8 cellular contexts compared by ENCODE assay signal in the genomic region with DNA sequence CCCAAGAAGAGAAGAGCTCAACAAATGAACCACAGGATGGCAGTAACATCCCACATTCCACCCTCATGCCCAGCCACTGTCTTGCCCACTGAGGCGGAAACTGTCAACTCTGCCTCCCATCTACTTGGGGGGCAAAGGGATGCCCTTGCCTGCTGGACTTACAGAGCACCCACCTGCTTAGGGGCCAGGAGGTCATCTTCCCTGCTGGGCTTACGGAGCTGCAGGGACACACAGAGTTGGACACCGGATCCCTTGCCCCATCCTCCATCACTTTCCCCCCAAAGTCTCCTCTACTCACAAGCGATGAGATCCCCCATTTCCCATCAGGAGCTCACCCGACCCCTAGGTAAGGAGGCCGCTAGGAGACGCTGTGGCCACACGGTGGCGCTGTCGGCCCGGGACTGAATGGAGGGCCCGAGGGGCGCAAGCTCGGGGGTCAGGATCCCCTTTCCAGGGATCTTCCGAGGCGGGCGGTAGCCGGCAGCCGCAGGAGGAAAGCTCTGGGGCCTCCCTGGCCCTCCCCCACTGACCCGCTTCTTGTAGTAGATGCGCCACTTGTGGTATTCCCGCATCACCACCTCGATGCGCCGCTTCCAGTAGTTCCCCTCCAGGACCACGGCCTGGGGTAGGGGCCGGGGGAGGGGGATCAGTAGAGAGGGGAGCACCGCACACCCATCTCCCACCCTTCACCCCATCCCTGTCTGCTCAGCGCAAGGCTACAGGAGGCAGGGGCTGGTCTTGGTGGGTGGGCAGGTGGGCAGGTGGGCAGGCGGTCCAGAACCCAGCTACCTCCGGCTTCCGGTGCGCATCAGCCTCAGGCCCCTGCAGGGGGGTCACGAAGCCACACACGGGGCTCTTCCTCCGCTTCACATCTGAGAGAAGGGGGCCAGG. TPM values are rescaled to one million over a fixed set of nuclear protein-coding genes. Genes with fewer than 3 reads are reported as not detected.
DNase-seq lines count a peak whose midpoint lies in the region; ATAC-seq and TF ChIP-seq lines count a peak whose summit lies in the region.

No MANE protein-coding gene starts in this region.

- ATAC-seq in HG02981 (IDR thresholded peaks at IDR 0.05; ENCODE audit: unreplicated experiment) (no peak), GM19452 (IDR thresholded peaks at IDR 0.05; ENCODE audit: unreplicated experiment) (no peak)

- no peaks in the 10 kb centered on the region for H3K27me3 Mint-ChIP-seq in Caco-2 (ENCODE audit: insufficient read depth, unreplicated experiment)

- no peak overlapping the region for H3K4me3 ChIP-seq in Caco-2 (ENCODE audit: low read depth, low read length)
- H3K4me3 ChIP-seq in ascending aorta: no peak overlapping the region
- peak overlapping the region; percentile 3; the same call in 1 of the 2 replicates for H3K4me3 ChIP-seq in iPS DF 6.9 (ENCODE audit: low read length)

- H3K4me1 ChIP-seq in Caco-2 (peaks cover 5% of the 10 kb centered on the region; the same call in 1 of the 2 replicates), ascending aorta (no peaks in the 10 kb centered on the region), iPS DF 6.9 (ENCODE audit: control insufficient read depth, insufficient read depth, low read length) (0 out of 2 replicates have a peak, but pooled peaks cover 1% of the 10 kb centered on the region)

- H3K36me3 Mint-ChIP-seq in Caco-2 (ENCODE audit: insufficient read depth, unreplicated experiment): peaks cover 7% of the 10 kb centered on the region

- H3K27ac ChIP-seq in ascending aorta (no peak overlapping the region), iPS DF 6.9 (ENCODE audit: low read length) (no peak overlapping the region)

- TF ChIP-seq CTCF in Caco-2 (IDR thresholded peaks at IDR 0.05; ENCODE audit: insufficient read depth in 1 of 2, low read depth in 1 of 2, low read length in 1 of 2, severe bottlenecking in 1 of 2, unreplicated experiment in 1 of 2) (peak; percentile 93 to 94), ascending aorta (IDR thresholded peaks at IDR 0.05) (peak; percentile 91 to 99 (median 98))

- H3K27me3 ChIP-seq in Caco-2 (replicated peaks; ENCODE audit: control insufficient read depth, insufficient read depth, low read length) (no peaks in the 10 kb centered on the region), ascending aorta (no peaks in the 10 kb centered on the region), iPS DF 6.9 (ENCODE audit: control insufficient read depth, insufficient read depth, low read length) (no peaks in the 10 kb centered on the region)

- H3K9me3 Mint-ChIP-seq in Caco-2 (ENCODE audit: unreplicated experiment): no peaks in the 10 kb centered on the region

- no peaks in the 10 kb centered on the region for H3K36me3 ChIP-seq in Caco-2 (ENCODE audit: control insufficient read depth, insufficient read depth, low read length)
- no peaks in the 10 kb centered on the region for H3K36me3 ChIP-seq in ascending aorta
- no peaks in the 10 kb centered on the region for H3K36me3 ChIP-seq in iPS DF 6.9 (ENCODE audit: control insufficient read depth, insufficient read depth, low read length)

- H3K27ac Mint-ChIP-seq in Caco-2 (ENCODE audit: unreplicated experiment): no peak overlapping the region

- WGBS in iPS DF 6.9 (ENCODE audit: insufficient coverage, insufficient read length): no CpG with 5 or more reads among the region's 36 CpGs

- no TSS peak for BruUV-seq in Caco-2 (replicated peaks; lab: Mats Ljungman, UMichigan)

- CTCF ChIA-PET in Caco-2 (lab: Charles Lee): interaction anchor here (0.6 to 2.0 kb wide), 25 partner anchors 9 to 235 kb away, joined by 3 to 17 read pairs (median 5); partner anchors contain the start of genes ABHD11, METTL27, MLXIPL and STX1A

- H3K9me3 ChIP-seq in Caco-2 (no peaks in the 10 kb centered on the region), ascending aorta (no peaks in the 10 kb centered on the region), iPS DF 6.9 (ENCODE audit: control insufficient read depth, insufficient read depth, low read length) (no peaks in the 10 kb centered on the region)

- intact Hi-C loops in Caco-2 (cut with micrococcal nuclease; ENCODE audit: unreplicated experiment) (loop anchor here (1.0 kb wide), 1 partner anchor 118 kb away; no protein-coding TSS in a partner anchor), ascending aorta (cut with DNase I) (loop anchor here (1.0 kb wide), 2 partner anchors 60 to 118 kb away; partner anchors contain the start of gene VPS37D)

- peak; percentile 63 to 77 for DNase-seq in Caco-2
- peak; percentile 89 for DNase-seq in HuH-7 (ENCODE audit: low spot score)
- peak; percentile 35 to 58 (median 48) for DNase-seq in T-helper 2 cell
- DNase-seq in ascending aorta (ENCODE audit: low spot score in 2 of 2): no peak
- DNase-seq in iPS DF 6.9 (ENCODE audit: low read depth, low spot score): no peak
- peak; percentile 25 to 47 for DNase-seq in stimulated activated CD4-positive, alpha-beta T cell treated with anti-CD3 and anti-CD28 coated beads, Interleukin-15, amount 100 ng/mL, for 48 hours (ENCODE audit: low read depth in 2 of 2)

- H3K4me3 Mint-ChIP-seq in Caco-2 (ENCODE audit: unreplicated experiment): no peak overlapping the region

- H3K4me1 Mint-ChIP-seq in Caco-2 (ENCODE audit: low read depth, unreplicated experiment): peaks cover 7% of the 10 kb centered on the region

- POLR2A ChIA-PET in Caco-2 (lab: Charles Lee): no interaction called here

RNA-seq across cellular contexts. Expression of gene MLXIPL, which starts 17.3 kb away (rescaled TPM):
- total RNA-seq in Caco-2 (2022) (15.6 and 19.8 TPM in 2 replicates), ascending aorta (297 TPM)

RNA-seq across cellular contexts. Expression of gene TBL2, which starts 28.7 kb away (rescaled TPM):
- total RNA-seq in Caco-2 (2022) (74.8 and 76.8 TPM in 2 replicates), ascending aorta (52.9 TPM)

RNA-seq across cellular contexts. Expression of gene BCL7B, which starts 49.6 kb away (rescaled TPM):
- total RNA-seq in Caco-2 (2022) (74.5 and 74.6 TPM in 2 replicates), ascending aorta (130 TPM)

Comparison
In these comparisons a context has a peak if more than half of its experiments do, and no peak if none do; other contexts are left out.
1. DNase-seq: peak in Caco-2 (2 of 2), HuH-7 (single experiment), T-helper 2 cell (5 of 5) and stimulated activated CD4-positive, alpha-beta T cell treated with anti-CD3 and anti-CD28 coated beads, Interleukin-15, amount 100 ng/mL, for 48 hours (2 of 2); none in ascending aorta (0 of 2) and iPS DF 6.9 (single experiment).
2. RNA of gene MLXIPL, which starts 17.3 kb away (total RNA-seq): 297 TPM in ascending aorta (single experiment); 15.6 to 19.8 TPM in Caco-2; every median in the first group is over 10 times any median in the second.